In the genomic region with DNA sequence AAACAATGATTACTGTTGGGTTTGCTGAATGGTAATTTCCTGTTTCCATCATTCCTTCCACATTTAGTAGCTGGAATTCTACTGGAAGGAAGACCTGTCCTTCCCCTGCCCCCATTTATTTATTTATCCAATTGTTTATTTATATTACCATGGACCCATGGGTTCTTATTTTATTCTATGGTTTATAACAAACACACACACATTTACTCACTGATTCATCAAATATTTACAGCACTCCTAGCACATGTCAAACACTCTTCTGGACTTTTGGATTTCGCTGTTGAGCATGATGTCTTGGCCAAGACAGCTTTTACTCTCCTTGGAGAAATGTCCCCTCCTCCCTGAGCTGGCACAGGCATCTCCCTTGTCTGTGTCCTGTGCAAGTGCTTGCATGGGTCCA, we compare ENCODE assay signal across 18 cellular contexts.
A peak's percentile ranks its signal among the peaks of the same experiment; 100 is the strongest.
DNase-seq lines count a peak whose midpoint lies in the region; ATAC-seq, FAIRE-seq and TF ChIP-seq lines count a peak whose summit lies in the region.
"Had no signal": no experiment of that assay in that cellular context is flagged by ENCODE, and none has a peak within 500 bp of the region (broad histone marks: within the 10 kb centered on the region; RNA-seq: fewer than 3 reads in every experiment).

No MANE protein-coding gene starts in this region.

- H3K4me1 ChIP-seq in A549 (no peaks in the 10 kb centered on the region), SJSA1 (replicated peaks) (peaks cover 51% of the 10 kb centered on the region), mesenchymal stem cell (ENCODE audit: control insufficient read depth, insufficient read depth, low read depth, low read length) (no peaks in the 10 kb centered on the region)

- H2BK12ac ChIP-seq in mesenchymal stem cell (ENCODE audit: low read length in 2 of 2) = no peak overlapping the region

- no peak overlapping the region for H3K23ac ChIP-seq in mesenchymal stem cell (ENCODE audit: low read length in 2 of 2)

- no peak for TF ChIP-seq POLR2A in A549 (IDR thresholded peaks at IDR 0.05; ENCODE audit: low read length)

- POLR2A ChIA-PET in A549 (lab: Yijun Ruan, JAX) = no interaction called here

- H3K18ac ChIP-seq in mesenchymal stem cell (ENCODE audit: low read depth in 1 of 2, low read length in 2 of 2) = no peak overlapping the region

- no peak overlapping the region for H3K27ac ChIP-seq in A549
- peak overlapping the region; percentile 40; the same call in 1 of the 2 replicates for H3K27ac ChIP-seq in SJSA1
- no peak overlapping the region for H3K27ac ChIP-seq in mesenchymal stem cell (ENCODE audit: low read length, poor library complexity, severe bottlenecking)

- no peak overlapping the region for H3K9ac ChIP-seq in mesenchymal stem cell (ENCODE audit: low read length)

- no peak for TF ChIP-seq EP300 in A549 (IDR thresholded peaks at IDR 0.05)

- H3K4ac ChIP-seq in mesenchymal stem cell (ENCODE audit: low read depth in 1 of 2, low read length in 2 of 2) = no peak overlapping the region

- H2AK5ac ChIP-seq in mesenchymal stem cell (ENCODE audit: low read length, severe bottlenecking) = no peak overlapping the region

- no peak overlapping the region for H4K8ac ChIP-seq in mesenchymal stem cell (ENCODE audit: low read length)

- no peak overlapping the region for H2BK15ac ChIP-seq in mesenchymal stem cell (ENCODE audit: low read depth, poor library complexity, severe bottlenecking)

- TF ChIP-seq CTCF in A549 (IDR thresholded peaks at IDR 0.05) = no peak

- no peak for TF ChIP-seq RAD21 in A549 (conservative IDR thresholded peaks at IDR 0.05 in 1 of 2, IDR thresholded peaks at IDR 0.05 in 1 of 2)

- FAIRE-seq in A549 (lab: Jason Lieb, UNC) = no peak
- FAIRE-seq: A204.1, D721Med, G401.6, GM12891, H1 had no signal

- WGBS in A549 (ENCODE audit: missing lambda C conversion rate) = 20% methylated on average over 1 of the region's 1 CpG
- WGBS in mesenchymal stem cell = 50% methylated on average over 1 of the region's 1 CpG

- no peaks in the 10 kb centered on the region for H3K27me3 ChIP-seq in SJSA1 (replicated peaks)
- H3K27me3 ChIP-seq in mesenchymal stem cell (ENCODE audit: control insufficient read depth in 1 of 2, insufficient read depth in 1 of 2, low read length in 2 of 2) = no peaks in the 10 kb centered on the region

- H2AFZ ChIP-seq in mesenchymal stem cell (ENCODE audit: low read depth, low read length) = no peak overlapping the region

- no peak overlapping the region for H4K91ac ChIP-seq in mesenchymal stem cell (ENCODE audit: low read length)

- no peak overlapping the region for H2BK120ac ChIP-seq in mesenchymal stem cell (ENCODE audit: low read depth, low read length)

- H3K14ac ChIP-seq in mesenchymal stem cell (ENCODE audit: low read length in 2 of 2) = no peak overlapping the region

- H3K4me3 ChIP-seq in A549 (no peak overlapping the region), SJSA1 (no peak overlapping the region), mesenchymal stem cell (ENCODE audit: insufficient read depth in 1 of 2, low read depth in 1 of 2, low read length in 2 of 2) (no peak overlapping the region)

- ATAC-seq in A549 (peak in 1 of 2 experiments; percentile 47; a peak in 2 of 6 replicates), HG03565 (IDR thresholded peaks at IDR 0.05; ENCODE audit: unreplicated experiment) (no peak)
- ATAC-seq: CD8-positive, alpha-beta T cell; HCT116 had no signal

- peak in 1 of 2 experiments; percentile 15 for DNase-seq in A549 (ENCODE audit: low read depth in 1 of 2, low spot score in 1 of 2)
- peak; percentile 17 for DNase-seq in H4 (ENCODE audit: low spot score)
- DNase-seq in SJSA1 (ENCODE audit: low read depth in 1 of 2, low spot score in 2 of 2) = peak; percentile 61 to 83
- DNase-seq in mesenchymal stem cell = peak; percentile 58
- no peak for DNase-seq in GOT3 (lab: John Stamatoyannopoulos, UW)
- DNase-seq in kidney glomerular epithelial cell (lab: John Stamatoyannopoulos, UW) = no peak
- no peak for DNase-seq in activated naive CD4-positive, alpha-beta T cell treated with anti-CD3 and anti-CD28 coated beads, Interleukin-2, amount 50 U/mL, for 16 hours
- DNase-seq: CD8-positive, alpha-beta T cell; COR-L47; DMS153; KBM-7 had no signal

- H2BK5ac ChIP-seq in mesenchymal stem cell (ENCODE audit: low read depth, low read length, poor library complexity, severe bottlenecking) = no peak overlapping the region

- CTCF ChIA-PET in A549 (lab: Yijun Ruan, JAX) = no interaction called here

- no peak overlapping the region for H3K4me2 ChIP-seq in A549
- no peak overlapping the region for H3K4me2 ChIP-seq in mesenchymal stem cell (ENCODE audit: low read length, poor library complexity, severe bottlenecking)

- H3K36me3 ChIP-seq in SJSA1 (no peaks in the 10 kb centered on the region), mesenchymal stem cell (ENCODE audit: control insufficient read depth in 1 of 2, insufficient read depth in 2 of 2, low read depth in 1 of 2, low read length in 2 of 2) (no peaks in the 10 kb centered on the region)

- H3K79me1 ChIP-seq in mesenchymal stem cell (replicated peaks; ENCODE audit: low read length, poor library complexity, severe bottlenecking) = no peaks in the 10 kb centered on the region

- no peaks in the 10 kb centered on the region for H3K9me3 ChIP-seq in A549
- no peaks in the 10 kb centered on the region for H3K9me3 ChIP-seq in SJSA1 (replicated peaks)
- peaks cover 8% of the 10 kb centered on the region for H3K9me3 ChIP-seq in mesenchymal stem cell (ENCODE audit: control insufficient read depth, low read length)

TF ChIP-seq in A549, 52 proteins besides CTCF, POLR2A, EP300 and RAD21:
- TF ChIP-seq TP53 (CRISPR knock-in tag; IDR thresholded peaks at IDR 0.05) (no peak), REST (IDR thresholded peaks at IDR 0.05) (no peak), EHMT2 (IDR thresholded peaks at IDR 0.05; ENCODE audit: low read depth) (no peak), MAFK (IDR thresholded peaks at IDR 0.05; ENCODE audit: partially characterized antibody) (peak; percentile 4)
- TF ChIP-seq, protein P1, sequence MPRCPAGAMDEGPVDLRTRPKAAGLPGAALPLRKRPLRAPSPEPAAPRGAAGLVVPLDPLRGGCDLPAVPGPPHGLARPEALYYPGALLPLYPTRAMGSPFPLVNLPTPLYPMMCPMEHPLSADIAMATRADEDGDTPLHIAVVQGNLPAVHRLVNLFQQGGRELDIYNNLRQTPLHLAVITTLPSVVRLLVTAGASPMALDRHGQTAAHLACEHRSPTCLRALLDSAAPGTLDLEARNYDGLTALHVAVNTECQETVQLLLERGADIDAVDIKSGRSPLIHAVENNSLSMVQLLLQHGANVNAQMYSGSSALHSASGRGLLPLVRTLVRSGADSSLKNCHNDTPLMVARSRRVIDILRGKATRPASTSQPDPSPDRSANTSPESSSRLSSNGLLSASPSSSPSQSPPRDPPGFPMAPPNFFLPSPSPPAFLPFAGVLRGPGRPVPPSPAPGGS (IDR thresholded peaks at IDR 0.05) = no peak

Comparison
In these comparisons a context has a peak if more than half of its experiments do, and no peak if none do; other contexts are left out.
1. DNase-seq: peak in H4 (single experiment), SJSA1 (2 of 2) and mesenchymal stem cell (single experiment); none in GOT3 (single experiment), kidney glomerular epithelial cell (single experiment) and activated naive CD4-positive, alpha-beta T cell treated with anti-CD3 and anti-CD28 coated beads, Interleukin-2, amount 50 U/mL, for 16 hours (single experiment).